ENCODE assay signal across 18 cellular contexts in genomic region chr16:46832757-46833464, GRCh38.
"Had no signal": no experiment of that assay in that cellular context is flagged by ENCODE, and none has a peak within 500 bp of the region (broad histone marks: within the 10 kb centered on the region; RNA-seq: fewer than 3 reads in every experiment).

No MANE protein-coding gene starts in this region.

- H3K9me3 ChIP-seq: mucosa of descending colon had no signal

- DNase-seq: activated CD4-positive, alpha-beta T cell treated with anti-CD3 and anti-CD28 coated beads, Interleukin-2, amount 50 U/mL, for 1 hour; activated CD4-positive, CD25-positive, alpha-beta regulatory T cell treated with anti-CD3 and anti-CD28 coated beads, Interleukin-2, amount 50 U/mL, for 72 hours; activated CD8-positive, alpha-beta memory T cell treated with anti-CD3 and anti-CD28 coated beads for 24 hours; activated CD8-positive, alpha-beta memory T cell treated with anti-CD3 and anti-CD28 coated beads, Interleukin-2, amount 50 U/mL, for 48 hours; activated effector memory CD4-positive, alpha-beta T cell treated with Interleukin-2 at 50 U/mL for 16 hours; activated naive CD4-positive, alpha-beta T cell treated with anti-CD3 and anti-CD28 coated beads, Interleukin-2, amount 50 U/mL, for 16 hours; activated T-cell treated with anti-CD3 and anti-CD28 coated beads, Interleukin-2, amount 50 U/mL, for 48 hours; effector CD8-positive, alpha-beta T cell; left ventricle myocardium superior; mucosa of descending colon; naive thymus-derived CD4-positive, alpha-beta T cell; retina; stimulated activated CD8-positive, alpha-beta memory T cell treated with anti-CD3 and anti-CD28 coated beads, Interleukin-4, amount 100 ng/mL, for 48 hours; stimulated activated naive CD4-positive, alpha-beta T cell; T-helper 1 cell had no signal

- H3K9me3 Mint-ChIP-seq: dendritic cell treated with granulocyte-macrophage colony-stimulating factor and Interleukin-4, amounts not matched to agents 40 ng/mL and 50 ng/mL, for 4 days; memory B cell had no signal

- H3K27ac Mint-ChIP-seq: dendritic cell treated with granulocyte-macrophage colony-stimulating factor and Interleukin-4, amounts not matched to agents 40 ng/mL and 50 ng/mL, for 4 days; memory B cell had no signal

- H3K4me3 Mint-ChIP-seq: dendritic cell treated with granulocyte-macrophage colony-stimulating factor and Interleukin-4, amounts not matched to agents 40 ng/mL and 50 ng/mL, for 4 days; naive thymus-derived CD4-positive, alpha-beta T cell had no signal

- ATAC-seq: esophagus mucosa; left ventricle myocardium superior; mucosa of descending colon; naive thymus-derived CD4-positive, alpha-beta T cell had no signal

- H3K27me3 Mint-ChIP-seq: dendritic cell treated with granulocyte-macrophage colony-stimulating factor and Interleukin-4, amounts not matched to agents 40 ng/mL and 50 ng/mL, for 4 days; memory B cell had no signal

- H3K4me3 ChIP-seq: mucosa of descending colon had no signal
